ENCODE assay signal across 17 cellular contexts in the genomic region with DNA sequence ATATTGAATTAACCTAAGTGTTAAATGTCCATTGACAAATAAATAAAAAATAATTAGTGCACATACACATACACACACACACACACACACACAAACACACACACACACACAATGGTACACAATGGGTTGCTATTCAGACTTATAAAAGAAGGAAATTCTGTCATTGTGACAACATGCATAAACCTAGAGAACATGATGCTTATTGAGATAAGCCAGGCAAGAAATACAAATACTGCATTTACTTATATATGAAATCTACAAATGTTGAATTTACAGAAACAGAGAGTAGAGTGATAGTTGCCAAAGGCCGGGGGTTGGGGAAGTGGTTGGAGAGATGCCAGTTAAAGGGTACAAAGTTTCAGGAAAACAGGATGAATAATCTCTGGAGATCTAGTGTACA.
DNase-seq lines count a peak whose midpoint lies in the region; ATAC-seq and TF ChIP-seq lines count a peak whose summit lies in the region.
"Had no signal": no experiment of that assay in that cellular context is flagged by ENCODE, and none has a peak within 500 bp of the region (broad histone marks: within the 10 kb centered on the region; RNA-seq: fewer than 3 reads in every experiment).

No MANE protein-coding gene starts in this region.

- H3K27me3 ChIP-seq in brain microvascular endothelial cell (replicated peaks): no peaks in the 10 kb centered on the region
- H3K27me3 ChIP-seq: BE2C, BLaER1 had no signal

- no peaks in the 10 kb centered on the region for H3K36me3 Mint-ChIP-seq in CD14-positive monocyte
- H3K36me3 Mint-ChIP-seq in immature natural killer cell: no peaks in the 10 kb centered on the region
- H3K36me3 Mint-ChIP-seq: CD8-positive, alpha-beta T cell had no signal

- H3K27ac ChIP-seq in VCaP: peak overlapping the region; percentile 52
- H3K27ac ChIP-seq in brain microvascular endothelial cell: peak overlapping the region; percentile 16
- H3K27ac ChIP-seq: BLaER1 had no signal

- H3K4me1 Mint-ChIP-seq in CD14-positive monocyte: no peaks in the 10 kb centered on the region
- H3K4me1 Mint-ChIP-seq in immature natural killer cell: no peaks in the 10 kb centered on the region

- H3K36me3 ChIP-seq in brain microvascular endothelial cell (replicated peaks): no peaks in the 10 kb centered on the region
- H3K36me3 ChIP-seq: BE2C, BLaER1 had no signal

- H3K9me3 Mint-ChIP-seq in CD14-positive monocyte (peaks cover 0 to 5% (median 0%) of the 10 kb centered on the region in 7 donors), immature natural killer cell (peaks cover 8 to 54% (median 36%) of the 10 kb centered on the region in 6 donors)

- H3K27ac Mint-ChIP-seq in CD14-positive monocyte (no peak overlapping the region), immature natural killer cell (no peak overlapping the region)
- H3K27ac Mint-ChIP-seq: CD4-positive, alpha-beta T cell; CD8-positive, alpha-beta T cell had no signal

- ATAC-seq in activated CD4-positive, CD25-positive, alpha-beta regulatory T cell treated with anti-CD3 and anti-CD28 coated beads, Interleukin-2, amount 50 U/mL, for 24 hours: no peak
- ATAC-seq: CD8-positive, alpha-beta T cell had no signal

- in situ Hi-C loops in brain microvascular endothelial cell (cut with HindIII; ENCODE audit: low pct_ligation_motif_present, low sequenced_read_pairs): no loop called here

- DNase-seq in brain microvascular endothelial cell: peak; percentile 16
- peak; percentile 29 for DNase-seq in fibroblast of pulmonary artery (ENCODE audit: low read depth)
- DNase-seq in CD14-positive monocyte (ENCODE audit: low spot score): no peak
- DNase-seq in immature natural killer cell: no peak
- DNase-seq: 8988T; ACHN; BE2C; C1 segment of cervical spinal cord; Caco-2; Calu3; CD4-positive, alpha-beta T cell; CD8-positive, alpha-beta T cell; DMS79 treated with DMSO at 0.1 percent for 48 hours; GF-D8 had no signal

- H3K4me3 Mint-ChIP-seq in CD14-positive monocyte (no peak overlapping the region), immature natural killer cell (no peak overlapping the region)
- H3K4me3 Mint-ChIP-seq: CD4-positive, alpha-beta T cell; CD8-positive, alpha-beta T cell had no signal

- TF ChIP-seq CTCF in VCaP (conservative IDR thresholded peaks at IDR 0.05) (no peak), brain microvascular endothelial cell (IDR thresholded peaks at IDR 0.05; ENCODE audit: low read depth, low read length, missing control alignments) (no peak), fibroblast of pulmonary artery (IDR thresholded peaks at IDR 0.05; ENCODE audit: low read length, missing control alignments) (no peak), CD14-positive monocyte (IDR thresholded peaks at IDR 0.05) (no peak)

- no peaks in the 10 kb centered on the region for H3K27me3 Mint-ChIP-seq in CD14-positive monocyte (ENCODE audit: low read depth in 3 of 3)
- H3K27me3 Mint-ChIP-seq in immature natural killer cell (ENCODE audit: low read depth in 3 of 3): peaks cover 0 to 2% (median 0%) of the 10 kb centered on the region in 3 donors
- H3K27me3 Mint-ChIP-seq: CD4-positive, alpha-beta T cell had no signal

- intact Hi-C loops in CD14-positive monocyte (cut with micrococcal nuclease): no loop called here

- H3K4me3 ChIP-seq in brain microvascular endothelial cell (ENCODE audit: low read depth, low read length) (no peak overlapping the region), fibroblast of pulmonary artery (replicated peaks; ENCODE audit: low read depth, low read length) (no peak overlapping the region)
- H3K4me3 ChIP-seq: BLaER1 had no signal

Comparison
In these comparisons a context has a peak if more than half of its experiments do, and no peak if none do; other contexts are left out.
1. DNase-seq: peak in brain microvascular endothelial cell (single experiment) and fibroblast of pulmonary artery (single experiment); none in CD14-positive monocyte (single experiment) and immature natural killer cell (0 of 3).